ENCODE assay signal across 11 cellular contexts in the genomic region with DNA sequence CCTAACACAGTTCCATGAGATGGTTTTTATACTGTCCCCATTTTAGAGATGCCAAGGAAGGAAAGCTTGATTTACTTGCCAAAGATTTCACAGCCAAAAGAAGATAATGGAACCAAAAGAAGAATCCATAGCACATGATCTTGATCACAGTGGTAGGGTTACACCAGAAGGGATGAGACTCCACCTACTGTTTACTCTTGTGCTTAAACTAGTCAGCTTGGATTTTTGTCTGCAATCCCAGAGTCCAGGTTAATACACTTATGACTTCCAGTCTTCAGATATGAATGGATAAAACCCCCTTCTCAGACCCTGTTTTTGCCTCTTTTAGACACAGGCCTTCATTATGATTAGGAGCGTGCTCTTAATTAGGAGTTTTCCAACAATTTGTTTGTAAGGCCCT.
DNase-seq lines count a peak whose midpoint lies in the region; ATAC-seq, FAIRE-seq and TF ChIP-seq lines count a peak whose summit lies in the region.
"Had no signal": no experiment of that assay in that cellular context is flagged by ENCODE, and none has a peak within 500 bp of the region (broad histone marks: within the 10 kb centered on the region; RNA-seq: fewer than 3 reads in every experiment).

No MANE protein-coding gene starts in this region.

- FAIRE-seq in GM12891 (lab: Jason Lieb, UNC): no peak
- FAIRE-seq: GM18507 had no signal

- no peak overlapping the region for H2BK5ac ChIP-seq in neuronal stem cell (ENCODE audit: low read length)

- no peak overlapping the region for H3K9ac ChIP-seq in neuronal stem cell (ENCODE audit: low read depth, low read length, poor library complexity)

- no peak overlapping the region for H3K18ac ChIP-seq in neuronal stem cell (ENCODE audit: low read length)

- H3K9me3 Mint-ChIP-seq in chondrocyte (ENCODE audit: low read depth): no peaks in the 10 kb centered on the region

- TF ChIP-seq CTCF in chondrocyte (IDR thresholded peaks at IDR 0.05): peak; percentile 61

- no peak overlapping the region for H3K4me2 ChIP-seq in neuronal stem cell (ENCODE audit: insufficient read depth, low read length, poor library complexity, severe bottlenecking)

- H3K14ac ChIP-seq in neuronal stem cell (ENCODE audit: low read length): no peak overlapping the region

- H3K9me3 ChIP-seq in neuronal stem cell (replicated peaks in 1 of 2; ENCODE audit: control insufficient read depth in 2 of 2, insufficient read depth in 1 of 2, low read depth in 1 of 2, low read length in 2 of 2): no peaks in the 10 kb centered on the region
- H3K9me3 ChIP-seq: neutrophil had no signal

- H3K36me3 ChIP-seq in neuronal stem cell (replicated peaks in 1 of 2; ENCODE audit: control insufficient read depth in 2 of 2, insufficient read depth in 2 of 2, low read length in 2 of 2): no peaks in the 10 kb centered on the region
- H3K36me3 ChIP-seq: neutrophil had no signal

- no peak overlapping the region for H2AFZ ChIP-seq in neuronal stem cell (ENCODE audit: low read length)

- H3K27ac Mint-ChIP-seq in chondrocyte (ENCODE audit: unreplicated experiment): peak overlapping the region; percentile 8

- H3K79me1 ChIP-seq in neuronal stem cell (ENCODE audit: low read depth, low read length): no peaks in the 10 kb centered on the region

- no peaks in the 10 kb centered on the region for H3K27me3 Mint-ChIP-seq in chondrocyte (ENCODE audit: low read depth)

- no peaks in the 10 kb centered on the region for H3K27me3 ChIP-seq in neuronal stem cell (ENCODE audit: control insufficient read depth in 3 of 3, insufficient read depth in 3 of 3, low read depth in 1 of 3, low read length in 3 of 3)
- H3K27me3 ChIP-seq: neutrophil had no signal

- no peak overlapping the region for H3K4me3 ChIP-seq in neuronal stem cell (ENCODE audit: low read length in 2 of 2)

- H3K4me1 Mint-ChIP-seq in chondrocyte (ENCODE audit: low read depth): peaks cover 67% of the 10 kb centered on the region

- TF ChIP-seq POLR2A in GM12891 (IDR thresholded peaks at IDR 0.05; ENCODE audit: low read depth, low read length): no peak

- H3K27ac ChIP-seq in neuronal stem cell (replicated peaks; ENCODE audit: low read length): no peak overlapping the region
- H3K27ac ChIP-seq: neutrophil had no signal

- no peak for ATAC-seq in HG03354 (IDR thresholded peaks at IDR 0.05; ENCODE audit: poor library complexity, severe bottlenecking, unreplicated experiment)
- no peak for ATAC-seq in HG02763 (IDR thresholded peaks at IDR 0.05; ENCODE audit: unreplicated experiment)

- H4K91ac ChIP-seq in neuronal stem cell (ENCODE audit: low read depth, low read length, poor library complexity): no peak overlapping the region

- H4K8ac ChIP-seq in neuronal stem cell (ENCODE audit: low read depth, low read length): no peak overlapping the region

- no peaks in the 10 kb centered on the region for H3K4me1 ChIP-seq in neuronal stem cell (ENCODE audit: control insufficient read depth in 2 of 2, insufficient read depth in 1 of 2, low read depth in 1 of 2, low read length in 2 of 2)

- no peaks in the 10 kb centered on the region for H3K36me3 Mint-ChIP-seq in chondrocyte (ENCODE audit: low read depth)

- no peak overlapping the region for H2BK12ac ChIP-seq in neuronal stem cell (ENCODE audit: low read length)

- no peak overlapping the region for H3K23ac ChIP-seq in neuronal stem cell (ENCODE audit: low read depth, low read length, poor library complexity)

- no peak overlapping the region for H3K4ac ChIP-seq in neuronal stem cell (ENCODE audit: low read length)

- H3K4me3 Mint-ChIP-seq in chondrocyte (ENCODE audit: unreplicated experiment): no peak overlapping the region

- no peak overlapping the region for H2BK15ac ChIP-seq in neuronal stem cell (ENCODE audit: low read length)

- no CpG with 5 or more reads among the region's 1 CpG for WGBS in neuronal stem cell (ENCODE audit: extremely low coverage in 2 of 2, insufficient read length in 2 of 2, insufficient replicate concordance in 1 of 2), 2 donors

- DNase-seq in ELR (ENCODE audit: low read depth): peak; percentile 15
- DNase-seq in LoVo (ENCODE audit: low spot score): peak; percentile 33
- DNase-seq in chondrocyte (ENCODE audit: low spot score): no peak
- peak; percentile 28 for DNase-seq in myocyte (ENCODE audit: low read depth)
- DNase-seq in GM12891 (ENCODE audit: insufficient read length, low spot score): no peak
- DNase-seq in neuronal stem cell (ENCODE audit: low spot score): no peak
- DNase-seq: foreskin melanocyte had no signal

- no peak overlapping the region for H2AK5ac ChIP-seq in neuronal stem cell (ENCODE audit: low read depth, low read length)

- no peak overlapping the region for H2BK120ac ChIP-seq in neuronal stem cell (ENCODE audit: low read depth, low read length)

TF ChIP-seq in GM12891, 5 proteins besides CTCF, POLR2A, EP300 and RAD21:
- TF ChIP-seq POU2F2 (IDR thresholded peaks at IDR 0.05; ENCODE audit: low read depth, low read length): no peak
- TF ChIP-seq PAX5 (IDR thresholded peaks at IDR 0.05; ENCODE audit: insufficient read depth, low read length, severe bottlenecking): no peak
- TF ChIP-seq TAF1 (IDR thresholded peaks at IDR 0.05; ENCODE audit: low read depth, low read length): no peak
- TF ChIP-seq POLR2AphosphoS5 (IDR thresholded peaks at IDR 0.05; ENCODE audit: low read depth, low read length): no peak
- TF ChIP-seq SPI1 (IDR thresholded peaks at IDR 0.05; ENCODE audit: low read depth, low read length): no peak

Comparison
In these comparisons a context has a peak if more than half of its experiments do, and no peak if none do; other contexts are left out.
1. DNase-seq: peak in ELR (single experiment), LoVo (single experiment) and myocyte (single experiment); none in chondrocyte (single experiment), GM12891 (single experiment) and neuronal stem cell (single experiment).